14 cellular contexts compared by ENCODE assay signal in genomic region chr17:41606930-41607329, GRCh38. TPM values are rescaled to one million over a fixed set of nuclear protein-coding genes. Genes with fewer than 3 reads are reported as not detected.
"Had no signal": no experiment of that assay in that cellular context is flagged by ENCODE, and none has a peak within 500 bp of the region (broad histone marks: within the 10 kb centered on the region; RNA-seq: fewer than 3 reads in every experiment).

No MANE protein-coding gene starts in this region.

RNA-seq across cellular contexts. Expression of gene KRT16, which starts 5.6 kb away (rescaled TPM):
- total RNA-seq: activated B cell treated with CpG ODN at 0.5 μM for 24 hours; activated CD4-positive, alpha-beta memory T cell treated with anti-CD3 and anti-CD28 coated beads for 36 hours; activated CD4-positive, alpha-beta memory T cell treated with anti-CD3 and anti-CD28 coated beads, Interleukin-2, amount 10 ng/mL, durations not matched to agents 7 days and 5 days; activated CD4-positive, alpha-beta T cell treated with anti-CD3 and anti-CD28 coated beads for 36 hours; activated CD4-positive, alpha-beta T cell treated with anti-CD3 and anti-CD28 coated beads, Interleukin-2, amount 10 ng/mL, durations not matched to agents 24 days and 14 days; activated CD4-positive, alpha-beta T cell treated with anti-CD3 and anti-CD28 coated beads, Interleukin-2, amount 10 ng/mL, durations not matched to agents 7 days and 5 days; activated CD8-positive, alpha-beta memory T cell treated with anti-CD3 and anti-CD28 coated beads for 36 hours; activated CD8-positive, alpha-beta memory T cell treated with anti-CD3 and anti-CD28 coated beads, Interleukin-2, amount 10 ng/mL, durations not matched to agents 7 days and 5 days; activated CD8-positive, alpha-beta T cell treated with anti-CD3 and anti-CD28 coated beads for 36 hours; activated CD8-positive, alpha-beta T cell treated with anti-CD3 and anti-CD28 coated beads, Interleukin-2, amount 10 ng/mL, durations not matched to agents 7 days and 5 days; T-helper 1 cell treated with Interleukin-12 subunit alpha and Interleukin-12 subunit beta and Interleukin-4 antibody, amounts not matched to agents 30 ng/mL and 1 ng/mL, for 36 hours; T-helper 17 cell; T-helper 2 cell treated with Interferon-gamma antibody and Interleukin-4, amounts not matched to agents 100 ng/mL and 5 ng/mL, for 36 hours; WTC11 had no signal

RNA-seq across cellular contexts. Expression of gene KRT17, which starts 17.4 kb away (rescaled TPM):
- total RNA-seq: activated B cell treated with CpG ODN at 0.5 μM for 24 hours; activated CD4-positive, alpha-beta memory T cell treated with anti-CD3 and anti-CD28 coated beads for 36 hours; activated CD4-positive, alpha-beta memory T cell treated with anti-CD3 and anti-CD28 coated beads, Interleukin-2, amount 10 ng/mL, durations not matched to agents 7 days and 5 days; activated CD4-positive, alpha-beta T cell treated with anti-CD3 and anti-CD28 coated beads for 36 hours; activated CD4-positive, alpha-beta T cell treated with anti-CD3 and anti-CD28 coated beads, Interleukin-2, amount 10 ng/mL, durations not matched to agents 24 days and 14 days; activated CD8-positive, alpha-beta T cell treated with anti-CD3 and anti-CD28 coated beads for 36 hours; activated CD8-positive, alpha-beta T cell treated with anti-CD3 and anti-CD28 coated beads, Interleukin-2, amount 10 ng/mL, durations not matched to agents 7 days and 5 days; T-helper 17 cell; T-helper 2 cell treated with Interferon-gamma antibody and Interleukin-4, amounts not matched to agents 100 ng/mL and 5 ng/mL, for 36 hours had no signal

RNA-seq across cellular contexts. Expression of gene KRT14, which starts 20.2 kb away (rescaled TPM):
- total RNA-seq: activated B cell treated with CpG ODN at 0.5 μM for 24 hours; activated CD4-positive, alpha-beta memory T cell treated with anti-CD3 and anti-CD28 coated beads for 36 hours; activated CD4-positive, alpha-beta memory T cell treated with anti-CD3 and anti-CD28 coated beads, Interleukin-2, amount 10 ng/mL, durations not matched to agents 7 days and 5 days; activated CD4-positive, alpha-beta T cell treated with anti-CD3 and anti-CD28 coated beads for 36 hours; activated CD4-positive, alpha-beta T cell treated with anti-CD3 and anti-CD28 coated beads, Interleukin-2, amount 10 ng/mL, durations not matched to agents 24 days and 14 days; activated CD4-positive, alpha-beta T cell treated with anti-CD3 and anti-CD28 coated beads, Interleukin-2, amount 10 ng/mL, durations not matched to agents 7 days and 5 days; activated CD8-positive, alpha-beta memory T cell treated with anti-CD3 and anti-CD28 coated beads for 36 hours; activated CD8-positive, alpha-beta memory T cell treated with anti-CD3 and anti-CD28 coated beads, Interleukin-2, amount 10 ng/mL, durations not matched to agents 7 days and 5 days; activated CD8-positive, alpha-beta T cell treated with anti-CD3 and anti-CD28 coated beads for 36 hours; activated CD8-positive, alpha-beta T cell treated with anti-CD3 and anti-CD28 coated beads, Interleukin-2, amount 10 ng/mL, durations not matched to agents 7 days and 5 days; T-helper 1 cell treated with Interleukin-12 subunit alpha and Interleukin-12 subunit beta and Interleukin-4 antibody, amounts not matched to agents 30 ng/mL and 1 ng/mL, for 36 hours; T-helper 17 cell; T-helper 2 cell treated with Interferon-gamma antibody and Interleukin-4, amounts not matched to agents 100 ng/mL and 5 ng/mL, for 36 hours; WTC11 had no signal

RNA-seq across cellular contexts. Expression of gene KRT9, which starts 35.1 kb away (rescaled TPM):
- total RNA-seq: activated B cell treated with CpG ODN at 0.5 μM for 24 hours; activated CD4-positive, alpha-beta memory T cell treated with anti-CD3 and anti-CD28 coated beads for 36 hours; activated CD4-positive, alpha-beta memory T cell treated with anti-CD3 and anti-CD28 coated beads, Interleukin-2, amount 10 ng/mL, durations not matched to agents 7 days and 5 days; activated CD4-positive, alpha-beta T cell treated with anti-CD3 and anti-CD28 coated beads for 36 hours; activated CD4-positive, alpha-beta T cell treated with anti-CD3 and anti-CD28 coated beads, Interleukin-2, amount 10 ng/mL, durations not matched to agents 24 days and 14 days; activated CD4-positive, alpha-beta T cell treated with anti-CD3 and anti-CD28 coated beads, Interleukin-2, amount 10 ng/mL, durations not matched to agents 7 days and 5 days; activated CD8-positive, alpha-beta memory T cell treated with anti-CD3 and anti-CD28 coated beads for 36 hours; activated CD8-positive, alpha-beta memory T cell treated with anti-CD3 and anti-CD28 coated beads, Interleukin-2, amount 10 ng/mL, durations not matched to agents 7 days and 5 days; activated CD8-positive, alpha-beta T cell treated with anti-CD3 and anti-CD28 coated beads for 36 hours; activated CD8-positive, alpha-beta T cell treated with anti-CD3 and anti-CD28 coated beads, Interleukin-2, amount 10 ng/mL, durations not matched to agents 7 days and 5 days; T-helper 1 cell treated with Interleukin-12 subunit alpha and Interleukin-12 subunit beta and Interleukin-4 antibody, amounts not matched to agents 30 ng/mL and 1 ng/mL, for 36 hours; T-helper 17 cell; T-helper 2 cell treated with Interferon-gamma antibody and Interleukin-4, amounts not matched to agents 100 ng/mL and 5 ng/mL, for 36 hours; WTC11 had no signal
